ENCODE assay signal across 18 cellular contexts in genomic region chr1:18705811-18706210, GRCh38.
"Had no signal": no experiment of that assay in that cellular context is flagged by ENCODE, and none has a peak within 500 bp of the region (broad histone marks: within the 10 kb centered on the region; RNA-seq: fewer than 3 reads in every experiment).

No MANE protein-coding gene starts in this region.

- FAIRE-seq: frontal cortex, TTC549 had no signal

- H3K4me3 ChIP-seq: left ventricle myocardium inferior, transverse colon, vagina had no signal

- H3K9me3 ChIP-seq: left ventricle myocardium inferior, transverse colon, vagina had no signal

- DNase-seq: activated CD4-positive, alpha-beta memory T cell treated with anti-CD3 and anti-CD28 coated beads for 36 hours; activated CD4-positive, alpha-beta T cell treated with anti-CD3 and anti-CD28 coated beads for 4 hours; activated naive CD4-positive, alpha-beta T cell treated with anti-CD3 and anti-CD28 coated beads for 36 hours; activated T-cell treated with anti-CD3 and anti-CD28 coated beads, Interleukin-2, amount 50 U/mL, for 4 hours; aorta; cortex of kidney; head of caudate nucleus; left ventricle myocardium inferior; mammary epithelial cell; midbrain; right cardiac atrium; stimulated activated CD4-positive, alpha-beta T cell treated with anti-CD3 and anti-CD28 coated beads, Interleukin-2, amount 100 ng/mL, for 24 hours; stimulated activated naive CD8-positive, alpha-beta T cell treated with anti-CD3 and anti-CD28 coated beads, Interleukin-15, Interleukin-2, amounts not matched to agents 100 U/mL and 50 U/mL, for 24 hours; transverse colon had no signal

- H3K36me3 ChIP-seq: left ventricle myocardium inferior, transverse colon, vagina had no signal

- H3K27me3 ChIP-seq: vagina had no signal

- ATAC-seq: activated T-cell treated with anti-CD3 and anti-CD28 coated beads, Interleukin-2, amount 50 U/mL, for 4 hours; right cardiac atrium; WTC11 had no signal

- H3K27ac ChIP-seq: left ventricle myocardium inferior, transverse colon, vagina had no signal

- H3K4me1 ChIP-seq: left ventricle myocardium inferior, transverse colon, vagina had no signal
